8 cellular contexts compared by ENCODE assay signal in genomic region chr9:5425006-5425628, GRCh38. TPM values are rescaled to one million over a fixed set of nuclear protein-coding genes. Genes with fewer than 3 reads are reported as not detected.
A peak's percentile ranks its signal among the peaks of the same experiment; 100 is the strongest.
DNase-seq lines count a peak whose midpoint lies in the region; ATAC-seq, FAIRE-seq and TF ChIP-seq lines count a peak whose summit lies in the region.

No MANE protein-coding gene starts in this region.

- TF ChIP-seq POLR2A in H54 (IDR thresholded peaks at IDR 0.05; ENCODE audit: low read depth, low read length), result no peak
- no peak for TF ChIP-seq POLR2A in tibial nerve (IDR thresholded peaks at IDR 0.05)

- no peaks in the 10 kb centered on the region for H3K27me3 Mint-ChIP-seq in CD4-positive, alpha-beta T cell
- no peaks in the 10 kb centered on the region for H3K27me3 Mint-ChIP-seq in activated T-helper 2 cell treated with anti-CD3 and anti-CD28 coated beads, Interferon-gamma antibody, Interleukin-2, Interleukin-4, amounts not matched to agents 10 μg/mL and 5 μg/mL and 100 μg/mL, durations not matched to agents 14 hours and 24 hours and 36 hours (ENCODE audit: low read depth)
- H3K27me3 Mint-ChIP-seq in T-helper 2 cell treated with Interferon-gamma antibody and Interleukin-4, amounts not matched to agents 5 μg/mL and 100 μg/mL, for 36 hours (ENCODE audit: low read depth), result no peaks in the 10 kb centered on the region

- H3K27me3 ChIP-seq in CD4-positive, alpha-beta T cell (ENCODE audit: control insufficient read depth, insufficient read depth, low read length), result no peaks in the 10 kb centered on the region
- H3K27me3 ChIP-seq in PC-3 (ENCODE audit: low read length) (no peaks in the 10 kb centered on the region), tibial nerve (no peaks in the 10 kb centered on the region)

- H3K27ac ChIP-seq in CD4-positive, alpha-beta T cell (ENCODE audit: low read depth, low read length), result no peak overlapping the region
- H3K27ac ChIP-seq in PC-3 (ENCODE audit: low read length) (no peak overlapping the region), tibial nerve (no peak overlapping the region)

- H3K36me3 ChIP-seq in PC-3 (ENCODE audit: low read depth, low read length) (no peaks in the 10 kb centered on the region), tibial nerve (peaks cover 0 to 25% (median 0%) of the 10 kb centered on the region in 3 donors)

- H2AFZ ChIP-seq in PC-3 (ENCODE audit: low read length), result no peak overlapping the region

- H3K27ac Mint-ChIP-seq in CD4-positive, alpha-beta T cell, result no peak overlapping the region
- H3K27ac Mint-ChIP-seq in activated T-helper 2 cell treated with anti-CD3 and anti-CD28 coated beads, Interferon-gamma antibody, Interleukin-2, Interleukin-4, amounts not matched to agents 10 μg/mL and 5 μg/mL and 100 μg/mL, durations not matched to agents 14 hours and 24 hours and 36 hours, result no peak overlapping the region
- H3K27ac Mint-ChIP-seq in T-helper 2 cell treated with Interferon-gamma antibody and Interleukin-4, amounts not matched to agents 5 μg/mL and 100 μg/mL, for 36 hours, result no peak overlapping the region

- H4K20me1 ChIP-seq in PC-3 (ENCODE audit: low read length), result no peaks in the 10 kb centered on the region

- no peak overlapping the region for H3K9ac ChIP-seq in PC-3 (ENCODE audit: low read length)

- H3K9me3 Mint-ChIP-seq in CD4-positive, alpha-beta T cell, result no peaks in the 10 kb centered on the region
- H3K9me3 Mint-ChIP-seq in activated T-helper 2 cell treated with anti-CD3 and anti-CD28 coated beads, Interferon-gamma antibody, Interleukin-2, Interleukin-4, amounts not matched to agents 10 μg/mL and 5 μg/mL and 100 μg/mL, durations not matched to agents 14 hours and 24 hours and 36 hours, result no peaks in the 10 kb centered on the region
- H3K9me3 Mint-ChIP-seq in T-helper 2 cell treated with Interferon-gamma antibody and Interleukin-4, amounts not matched to agents 5 μg/mL and 100 μg/mL, for 36 hours, result no peaks in the 10 kb centered on the region

- H3K4me3 Mint-ChIP-seq in CD4-positive, alpha-beta T cell, result no peak overlapping the region
- H3K4me3 Mint-ChIP-seq in activated T-helper 2 cell treated with anti-CD3 and anti-CD28 coated beads, Interferon-gamma antibody, Interleukin-2, Interleukin-4, amounts not matched to agents 10 μg/mL and 5 μg/mL and 100 μg/mL, durations not matched to agents 14 hours and 24 hours and 36 hours (ENCODE audit: low read depth), result no peak overlapping the region
- H3K4me3 Mint-ChIP-seq in T-helper 2 cell treated with Interferon-gamma antibody and Interleukin-4, amounts not matched to agents 5 μg/mL and 100 μg/mL, for 36 hours, result no peak overlapping the region

- intact Hi-C loops in CD4-positive, alpha-beta T cell (cut with DNase I, micrococcal nuclease), result loop anchor here (1.0 to 10.0 kb wide), 4 partner anchors 239 to 663 kb away; no protein-coding TSS in a partner anchor
- intact Hi-C loops in PC-3 (cut with micrococcal nuclease), result loop anchor here (1.0 to 10.0 kb wide), 3 partner anchors 160 to 663 kb away; no protein-coding TSS in a partner anchor
- intact Hi-C loops in activated T-helper 2 cell treated with anti-CD3 and anti-CD28 coated beads, Interferon-gamma antibody, Interleukin-2, Interleukin-4, amounts not matched to agents 10 μg/mL and 5 μg/mL and 100 μg/mL, durations not matched to agents 14 hours and 24 hours and 36 hours (cut with micrococcal nuclease), result loop anchor here (1.0 to 10.0 kb wide), 3 partner anchors 239 to 666 kb away; no protein-coding TSS in a partner anchor

- POLR2A ChIA-PET in CD4-positive, alpha-beta T cell (lab: Charles Lee), result interaction anchor here (0.7 to 1.8 kb wide), 5 partner anchors 12 to 239 kb away, joined by 3 to 11 read pairs (median 3); partner anchors contain the start of genes CD274 and PLGRKT
- POLR2A ChIA-PET in PC-3 (lab: Charles Lee; ENCODE audit: unreplicated experiment), result no interaction called here

- CTCF ChIA-PET in CD4-positive, alpha-beta T cell (lab: Charles Lee), result interaction anchor here (1.1 to 2.5 kb wide), 4 partner anchors 12 to 239 kb away, joined by 3 to 10 read pairs (median 6); partner anchors contain the start of gene PLGRKT
- CTCF ChIA-PET in PC-3 (lab: Charles Lee), result no interaction called here

- no peaks in the 10 kb centered on the region for H3K9me3 ChIP-seq in CD4-positive, alpha-beta T cell (ENCODE audit: control insufficient read depth, low read length)
- no peaks in the 10 kb centered on the region for H3K9me3 ChIP-seq in PC-3 (ENCODE audit: low read length)
- H3K9me3 ChIP-seq in tibial nerve, result no peaks in the 10 kb centered on the region

- H3K79me2 ChIP-seq in PC-3 (ENCODE audit: low read length), result no peaks in the 10 kb centered on the region

- no peak overlapping the region for H3K4me2 ChIP-seq in PC-3 (ENCODE audit: low read length)

- peak; percentile 74 for ATAC-seq in CD4-positive, alpha-beta T cell (ENCODE audit: poor library complexity)
- ATAC-seq in PC-3, result peak; percentile 38
- ATAC-seq in GM21528 (IDR thresholded peaks at IDR 0.05; ENCODE audit: low FRiP score, unreplicated experiment), result no peak

- H3K4me3 ChIP-seq in PC-3 (ENCODE audit: low read length), result no peak overlapping the region
- no peak overlapping the region for H3K4me3 ChIP-seq in fibroblast of mammary gland (ENCODE audit: control insufficient read depth, low read depth, low read length)
- H3K4me3 ChIP-seq in tibial nerve, result no peak overlapping the region

- no peak for TF ChIP-seq EP300 in tibial nerve (IDR thresholded peaks at IDR 0.05)

- peak; percentile 72 for FAIRE-seq in H54 (lab: Jason Lieb, UNC)

- 89 to 90% methylated on average over 2 of the region's 2 CpGs for WGBS in tibial nerve, 2 donors

- H3F3A ChIP-seq in PC-3 (ENCODE audit: low read length, unreplicated experiment), result no peaks in the 10 kb centered on the region

- H3K4me1 ChIP-seq in PC-3 (ENCODE audit: insufficient read depth, low read length) (no peaks in the 10 kb centered on the region), tibial nerve (no peaks in the 10 kb centered on the region)

- H3K9me2 ChIP-seq in PC-3 (replicated peaks; ENCODE audit: low read length), result no peaks in the 10 kb centered on the region

- peaks cover 5% of the 10 kb centered on the region for H3K4me1 Mint-ChIP-seq in CD4-positive, alpha-beta T cell (ENCODE audit: low read depth)
- peaks cover 9% of the 10 kb centered on the region for H3K4me1 Mint-ChIP-seq in activated T-helper 2 cell treated with anti-CD3 and anti-CD28 coated beads, Interferon-gamma antibody, Interleukin-2, Interleukin-4, amounts not matched to agents 10 μg/mL and 5 μg/mL and 100 μg/mL, durations not matched to agents 14 hours and 24 hours and 36 hours (ENCODE audit: low read depth)
- peaks cover 6% of the 10 kb centered on the region for H3K4me1 Mint-ChIP-seq in T-helper 2 cell treated with Interferon-gamma antibody and Interleukin-4, amounts not matched to agents 5 μg/mL and 100 μg/mL, for 36 hours (ENCODE audit: low read depth)

- no peak for DNase-seq in CD4-positive, alpha-beta T cell
- DNase-seq in H54 (ENCODE audit: insufficient read length, low spot score), result no peak
- peak; percentile 63 for DNase-seq in PC-3
- DNase-seq in fibroblast of mammary gland (ENCODE audit: low read depth), result peak; percentile 47
- no peak for DNase-seq in activated T-helper 2 cell treated with anti-CD3 and anti-CD28 coated beads, Interferon-gamma antibody, Interleukin-2, Interleukin-4, amounts not matched to agents 10 μg/mL and 5 μg/mL and 100 μg/mL, durations not matched to agents 14 hours and 24 hours and 36 hours (ENCODE audit: low spot score)
- no peak for DNase-seq in T-helper 2 cell treated with Interferon-gamma antibody and Interleukin-4, amounts not matched to agents 5 μg/mL and 100 μg/mL, for 36 hours (ENCODE audit: low spot score)
- no peak for DNase-seq in tibial nerve (ENCODE audit: low spot score in 2 of 2)

- BruUV-seq in PC-3 (replicated peaks; lab: Mats Ljungman, UMichigan), result no TSS peak

- peaks cover 25% of the 10 kb centered on the region for H3K36me3 Mint-ChIP-seq in CD4-positive, alpha-beta T cell (ENCODE audit: low read depth)
- peaks cover 4% of the 10 kb centered on the region for H3K36me3 Mint-ChIP-seq in activated T-helper 2 cell treated with anti-CD3 and anti-CD28 coated beads, Interferon-gamma antibody, Interleukin-2, Interleukin-4, amounts not matched to agents 10 μg/mL and 5 μg/mL and 100 μg/mL, durations not matched to agents 14 hours and 24 hours and 36 hours (ENCODE audit: low read depth)
- H3K36me3 Mint-ChIP-seq in T-helper 2 cell treated with Interferon-gamma antibody and Interleukin-4, amounts not matched to agents 5 μg/mL and 100 μg/mL, for 36 hours (ENCODE audit: low read depth), result no peaks in the 10 kb centered on the region

- peak; percentile 79 for TF ChIP-seq CTCF in CD4-positive, alpha-beta T cell (IDR thresholded peaks at IDR 0.05)
- TF ChIP-seq CTCF in PC-3 (conservative IDR thresholded peaks at IDR 0.05; ENCODE audit: low read depth, low read length) (peak; percentile 71), fibroblast of mammary gland (conservative IDR thresholded peaks at IDR 0.05; ENCODE audit: control insufficient read depth, insufficient read depth, low read depth, low read length) (peak; percentile 58), tibial nerve (IDR thresholded peaks at IDR 0.05) (peak in 1 of 5 experiments; percentile 32)

RNA-seq across cellular contexts. Expression of gene PLGRKT, which starts 12.6 kb away (rescaled TPM):
- total RNA-seq in CD4-positive, alpha-beta T cell, result 10 to 100 TPM; 13.8 to 15.6 TPM
- total RNA-seq in PC-3 (2014; rRNA removed) (6.4 and 11.4 TPM in 2 replicates), tibial nerve (10 to 100 TPM in 1 of 4 donors, 1 to 10 TPM in 3; 8.4 to 12.0 (median 9.3) TPM)
- 39.3 and 42.3 TPM in 2 replicates for total RNA-seq in activated T-helper 2 cell treated with anti-CD3 and anti-CD28 coated beads, Interferon-gamma antibody, Interleukin-2, Interleukin-4, amounts not matched to agents 10 μg/mL and 5 μg/mL and 100 μg/mL, durations not matched to agents 14 hours and 24 hours and 36 hours

RNA-seq across cellular contexts. Expression of gene CD274, which starts 25.2 kb away (rescaled TPM):
- total RNA-seq in CD4-positive, alpha-beta T cell, result 1 to 10 TPM; 5.3 to 6.3 TPM
- 3.8 and 5.1 TPM in 2 replicates for total RNA-seq in PC-3 (2014; rRNA removed)
- total RNA-seq in activated T-helper 2 cell treated with anti-CD3 and anti-CD28 coated beads, Interferon-gamma antibody, Interleukin-2, Interleukin-4, amounts not matched to agents 10 μg/mL and 5 μg/mL and 100 μg/mL, durations not matched to agents 14 hours and 24 hours and 36 hours, result 36.7 and 40.5 TPM in 2 replicates
- total RNA-seq in tibial nerve, result 1 to 10 TPM; 2.1 to 4.2 (median 2.5) TPM

Comparison
In these comparisons a context has a peak if more than half of its experiments do, and no peak if none do; other contexts are left out.
1. DNase-seq: peak in PC-3 (single experiment) and fibroblast of mammary gland (single experiment); none in CD4-positive, alpha-beta T cell (0 of 10), H54 (single experiment), activated T-helper 2 cell treated with anti-CD3 and anti-CD28 coated beads, Interferon-gamma antibody, Interleukin-2, Interleukin-4, amounts not matched to agents 10 μg/mL and 5 μg/mL and 100 μg/mL, durations not matched to agents 14 hours and 24 hours and 36 hours (single experiment), T-helper 2 cell treated with Interferon-gamma antibody and Interleukin-4, amounts not matched to agents 5 μg/mL and 100 μg/mL, for 36 hours (single experiment) and tibial nerve (0 of 2).